8 cellular contexts compared by ENCODE assay signal in the genomic region with DNA sequence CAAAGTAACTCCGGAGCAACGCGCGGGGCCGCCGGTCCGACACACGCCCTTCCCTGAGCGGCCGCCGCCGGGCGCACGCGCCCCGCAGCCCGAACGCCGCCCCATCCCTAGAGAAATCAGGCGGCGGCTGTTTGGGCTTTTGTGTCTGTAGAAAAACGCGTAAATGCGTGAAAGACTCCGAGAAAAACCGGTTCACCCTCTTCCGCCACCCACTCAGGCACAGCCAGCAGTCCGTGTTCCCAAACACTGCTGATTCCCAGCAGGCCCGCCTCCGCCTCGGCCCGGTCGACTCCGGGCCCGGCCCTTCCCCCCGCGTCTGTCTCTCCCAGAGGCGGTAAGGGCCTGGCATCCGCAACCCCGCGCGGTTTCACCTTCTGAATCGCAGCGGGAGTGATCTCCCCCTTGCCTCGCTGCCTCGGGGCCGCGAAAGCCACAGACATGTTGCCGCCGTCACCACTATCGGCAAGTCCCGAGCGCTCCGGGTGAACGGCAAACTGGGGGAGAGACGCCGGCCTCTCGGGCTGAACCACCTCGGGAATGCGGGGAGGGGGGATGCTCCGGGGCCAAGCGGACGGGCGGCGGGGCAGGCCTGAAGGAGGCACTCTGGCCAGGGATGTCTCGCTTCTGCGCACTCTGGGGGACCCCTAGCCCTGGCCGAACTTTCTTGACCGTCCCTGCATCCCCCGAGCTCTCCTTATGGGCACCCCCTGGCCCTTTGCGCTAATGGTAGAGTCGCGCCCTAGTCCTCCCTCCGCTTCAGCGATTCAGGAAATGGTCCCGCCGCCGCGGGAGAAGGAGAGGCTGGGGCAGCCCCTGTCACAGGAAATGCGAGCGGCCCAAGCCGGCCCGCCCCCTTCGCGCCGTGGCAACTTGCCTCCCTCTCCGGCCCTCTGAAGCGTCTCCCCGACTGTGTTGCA. TPM values are rescaled to one million over a fixed set of nuclear protein-coding genes. Genes with fewer than 3 reads are reported as not detected.
DNase-seq lines count a peak whose midpoint lies in the region; ATAC-seq lines count a peak whose summit lies in the region.

A gene with protein sequence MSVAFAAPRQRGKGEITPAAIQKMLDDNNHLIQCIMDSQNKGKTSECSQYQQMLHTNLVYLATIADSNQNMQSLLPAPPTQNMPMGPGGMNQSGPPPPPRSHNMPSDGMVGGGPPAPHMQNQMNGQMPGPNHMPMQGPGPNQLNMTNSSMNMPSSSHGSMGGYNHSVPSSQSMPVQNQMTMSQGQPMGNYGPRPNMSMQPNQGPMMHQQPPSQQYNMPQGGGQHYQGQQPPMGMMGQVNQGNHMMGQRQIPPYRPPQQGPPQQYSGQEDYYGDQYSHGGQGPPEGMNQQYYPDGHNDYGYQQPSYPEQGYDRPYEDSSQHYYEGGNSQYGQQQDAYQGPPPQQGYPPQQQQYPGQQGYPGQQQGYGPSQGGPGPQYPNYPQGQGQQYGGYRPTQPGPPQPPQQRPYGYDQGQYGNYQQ (minus strand): TSS at position 484 of the 917 bp plus-strand sequence. CDS start 44 bp downstream, at position 440.

- peak within 1 kb of the TSS; percentile 93 for H3K27ac ChIP-seq in epithelial cell of prostate

- DNase-seq in DMS 273 (lab: John Stamatoyannopoulos, UW; ENCODE audit: unreplicated experiment) (peak; percentile 97), HuH-7.5 (ENCODE audit: low spot score) (peak; percentile 71), OCI-M2 (lab: John Stamatoyannopoulos, UW; ENCODE audit: unreplicated experiment) (peak; percentile 20), activated T-cell treated with anti-CD3 and anti-CD28 coated beads for 48 hours (ENCODE audit: low read depth) (peak; percentile 89), epithelial cell of prostate (ENCODE audit: low read depth, low spot score) (peak; percentile 56), mucosa of gallbladder (ENCODE audit: low spot score) (peak; percentile 91)
- DNase-seq in stimulated activated CD8-positive, alpha-beta memory T cell treated with anti-CD3 and anti-CD28 coated beads, Interleukin-4, amount 100 ng/mL, for 4 hours (ENCODE audit: low read depth in 2 of 2, low spot score in 1 of 2) = peak; percentile 66 to 81

- ATAC-seq in GM21526 (IDR thresholded peaks at IDR 0.05; ENCODE audit: low FRiP score, unreplicated experiment) = peak; percentile 79

RNA-seq across cellular contexts. Expression of the gene that starts here (rescaled TPM):
- 64.9 TPM for total RNA-seq in mucosa of gallbladder

Comparison
In these comparisons a context has a peak if more than half of its experiments do, and no peak if none do; other contexts are left out.
1. Peak in every context shown above with its lines: DNase-seq, ATAC-seq and H3K27ac ChIP-seq.
2. DNase-seq: peak in every context shown above with its lines; median percentile 97 in DMS 273; 91 in mucosa of gallbladder; 89 in activated T-cell treated with anti-CD3 and anti-CD28 coated beads for 48 hours; 74 in stimulated activated CD8-positive, alpha-beta memory T cell treated with anti-CD3 and anti-CD28 coated beads, Interleukin-4, amount 100 ng/mL, for 4 hours; 71 in HuH-7.5; 56 in epithelial cell of prostate; 20 in OCI-M2.